Comparison of ENCODE assay signal across 19 cellular contexts in the genomic region with DNA sequence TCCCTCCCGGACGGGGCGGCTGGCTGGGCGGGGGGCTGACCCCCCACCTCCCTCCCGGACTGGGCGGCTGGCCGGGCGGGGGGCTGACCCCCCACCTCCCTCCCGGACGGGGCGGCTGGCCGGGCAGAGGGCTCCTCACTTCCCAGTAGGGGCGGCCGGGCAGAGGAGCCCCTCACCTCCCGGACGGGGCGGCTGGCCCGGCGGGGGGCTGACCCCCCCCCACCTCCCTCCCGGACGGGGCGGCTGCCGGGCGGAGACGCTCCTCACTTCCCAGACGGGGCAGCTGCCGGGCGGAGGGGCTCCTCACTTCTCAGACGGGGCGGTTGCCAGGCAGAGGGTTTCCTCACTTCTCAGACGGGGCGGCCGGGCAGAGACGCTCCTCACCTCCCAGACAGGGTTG. TPM values are rescaled to one million over a fixed set of nuclear protein-coding genes. Genes with fewer than 3 reads are reported as not detected.
"Had no signal": no experiment of that assay in that cellular context is flagged by ENCODE, and none has a peak within 500 bp of the region (broad histone marks: within the 10 kb centered on the region; RNA-seq: fewer than 3 reads in every experiment).

No MANE protein-coding gene starts in this region.

RNA-seq across cellular contexts. Expression of a gene that starts 58.0 kb away (rescaled TPM):
- total RNA-seq: activated naive CD4-positive, alpha-beta T cell treated with anti-CD3 and anti-CD28 coated beads for 36 hours; activated naive CD4-positive, alpha-beta T cell treated with anti-CD3 and anti-CD28 coated beads, Interleukin-2, amount 50 U/mL, for 72 hours; activated naive CD8-positive, alpha-beta T cell treated with anti-CD3 and anti-CD28 coated beads for 36 hours; activated naive CD8-positive, alpha-beta T cell treated with anti-CD3 and anti-CD28 coated beads, Interleukin-2, amount 10 ng/mL, durations not matched to agents 7 days and 5 days; activated T-cell treated with anti-CD3 and anti-CD28 coated beads, Interleukin-2, amount 50 U/mL, for 4 hours; activated T-cell treated with anti-CD3 and anti-CD28 coated beads, Interleukin-2, amount 50 U/mL, for 72 hours; activated T-helper 1 cell treated with anti-CD3 and anti-CD28 coated beads, Interleukin-12 subunit alpha, Interleukin-12 subunit beta, Interleukin-2, Interleukin-4 antibody, amounts not matched to agents 30 ng/mL and 10 ng/mL and 1 ng/mL, durations not matched to agents 14 hours and 24 hours and 36 hours; activated T-helper 17 cell treated with anti-CD3 and anti-CD28 coated beads, Interleukin-2, amount 50 U/mL, for 72 hours; activated T-helper 2 cell treated with anti-CD3 and anti-CD28 coated beads, Interferon-gamma antibody, Interleukin-2, Interleukin-4, amounts not matched to agents 10 μg/mL and 5 μg/mL and 100 μg/mL, durations not matched to agents 14 hours and 24 hours and 36 hours; adrenal gland; aorta; ascending aorta; astrocyte; body of pancreas; breast epithelium; bronchial epithelial cell; cardiac muscle cell; cardiac septum had no signal
- polyA plus RNA-seq: adipose tissue, adrenal gland, aorta, cardiac muscle cell had no signal
